Comparison of ENCODE assay signal across 1 cellular context in genomic region chr11:93512965-93513667, GRCh38.
TF ChIP-seq lines count a peak whose summit lies in the region.

No MANE protein-coding gene starts in this region.

TF ChIP-seq in GM12878, 131 proteins besides CTCF, POLR2A, EP300 and RAD21 (continued from another document and continues in another):
- no peak for TF ChIP-seq ZBTB11 (CRISPR knock-in tag; IDR thresholded peaks at IDR 0.05)
- TF ChIP-seq KLF5 (IDR thresholded peaks at IDR 0.05; ENCODE audit: partially characterized antibody): no peak
- TF ChIP-seq RBBP5 (conservative IDR thresholded peaks at IDR 0.05): no peak
- no peak for TF ChIP-seq REST (IDR thresholded peaks at IDR 0.05; ENCODE audit: low read depth, low read length)
- 0 out of 2 replicates have a peak, but pooled peaks have one; percentile 4 for TF ChIP-seq NR2C1 (IDR thresholded peaks at IDR 0.05)
- peak; percentile 46 for TF ChIP-seq ATF7 (IDR thresholded peaks at IDR 0.05; ENCODE audit: low read depth)
- TF ChIP-seq RCOR1 (conservative IDR thresholded peaks at IDR 0.05; ENCODE audit: low read depth, low read length): no peak
- no peak for TF ChIP-seq TCF3 (IDR thresholded peaks at IDR 0.05; ENCODE audit: borderline replicate concordance, insufficient read depth, low read depth, low read length)
- TF ChIP-seq BACH1 (IDR thresholded peaks at IDR 0.05; ENCODE audit: borderline replicate concordance): no peak; the same call in 1 of the 2 replicates
- TF ChIP-seq ZBTB33 (IDR thresholded peaks at IDR 0.05): no peak
- TF ChIP-seq BCL11A (IDR thresholded peaks at IDR 0.05; ENCODE audit: low read depth, low read length): peak; percentile 63; the same call in 1 of the 2 replicates
- TF ChIP-seq STAT3 (IDR thresholded peaks at IDR 0.05; ENCODE audit: low read depth, low read length): no peak
- no peak for TF ChIP-seq PBX3 (IDR thresholded peaks at IDR 0.05; ENCODE audit: insufficient replicate concordance, low read depth, low read length)
- TF ChIP-seq PKNOX1 (IDR thresholded peaks at IDR 0.05): no peak
- peak; percentile 48; the same call in 1 of the 2 replicates for TF ChIP-seq NBN (IDR thresholded peaks at IDR 0.05)
- TF ChIP-seq ZNF274 (IDR thresholded peaks at IDR 0.05; ENCODE audit: insufficient read depth, insufficient read length): no peak
- TF ChIP-seq PML (IDR thresholded peaks at IDR 0.05; ENCODE audit: low read length): no peak
- TF ChIP-seq SP1 (IDR thresholded peaks at IDR 0.05; ENCODE audit: low read depth, low read length): no peak
- no peak for TF ChIP-seq ZNF24 (IDR thresholded peaks at IDR 0.05)
- TF ChIP-seq ZSCAN29 (IDR thresholded peaks at IDR 0.05): no peak
- no peak for TF ChIP-seq MEF2B (IDR thresholded peaks at IDR 0.05; ENCODE audit: partially characterized antibody, poor library complexity, severe bottlenecking)
- no peak for TF ChIP-seq E4F1 (IDR thresholded peaks at IDR 0.05; ENCODE audit: borderline replicate concordance, partially characterized antibody)
- TF ChIP-seq POLR2AphosphoS5 (IDR thresholded peaks at IDR 0.05; ENCODE audit: low read length): no peak
- TF ChIP-seq ZNF384 (IDR thresholded peaks at IDR 0.05; ENCODE audit: borderline replicate concordance, low read depth, low read length): no peak
- TF ChIP-seq RELB (IDR thresholded peaks at IDR 0.05; ENCODE audit: low read depth): peak; percentile 27; the same call in 1 of the 2 replicates
- TF ChIP-seq PAX5 (IDR thresholded peaks at IDR 0.05; ENCODE audit: borderline replicate concordance, low read depth, low read length): no peak
- no peak; the same call in 1 of the 2 replicates for TF ChIP-seq JUNB (IDR thresholded peaks at IDR 0.05)
- TF ChIP-seq CBX5 (IDR thresholded peaks at IDR 0.05; ENCODE audit: low read depth): no peak
- no peak for TF ChIP-seq SREBF2 (IDR thresholded peaks at IDR 0.05; ENCODE audit: low read length)
- no peak for TF ChIP-seq BRCA1 (IDR thresholded peaks at IDR 0.05; ENCODE audit: low read depth, low read length)
- no peak for TF ChIP-seq JUND (IDR thresholded peaks at IDR 0.05; ENCODE audit: low read depth, low read length)
- peak; percentile 95 for TF ChIP-seq NR2F1 (conservative IDR thresholded peaks at IDR 0.05)
- TF ChIP-seq IKZF2 (IDR thresholded peaks at IDR 0.05): peak; percentile 48 to 50; a peak in 2 of 4 replicates
- no peak for TF ChIP-seq GATAD2B (conservative IDR thresholded peaks at IDR 0.05; ENCODE audit: low read depth)
- TF ChIP-seq MTA2 (IDR thresholded peaks at IDR 0.05; ENCODE audit: low read depth): peak; percentile 74; the same call in 1 of the 2 replicates
- no peak for TF ChIP-seq SIX5 (IDR thresholded peaks at IDR 0.05; ENCODE audit: low read depth, low read length, severe bottlenecking)
- TF ChIP-seq FOXK2 (IDR thresholded peaks at IDR 0.05): no peak
- TF ChIP-seq IRF3 (IDR thresholded peaks at IDR 0.05): no peak
- TF ChIP-seq GABPA (IDR thresholded peaks at IDR 0.05; ENCODE audit: low read depth): no peak
- peak; percentile 44 for TF ChIP-seq NFIC (IDR thresholded peaks at IDR 0.05; ENCODE audit: low read depth, low read length)
- TF ChIP-seq USF1 (IDR thresholded peaks at IDR 0.05; ENCODE audit: borderline replicate concordance, extremely low read length, insufficient read depth, low read depth, low read length): no peak
- no peak for TF ChIP-seq MLLT1 (IDR thresholded peaks at IDR 0.05)
- no peak for TF ChIP-seq STAT1 (conservative IDR thresholded peaks at IDR 0.05)
- no peak for TF ChIP-seq CHD1 (IDR thresholded peaks at IDR 0.05; ENCODE audit: low read depth, low read length)
- TF ChIP-seq WRNIP1 (IDR thresholded peaks at IDR 0.05; ENCODE audit: borderline replicate concordance, low read depth, low read length): no peak
- no peak for TF ChIP-seq CREB1 (IDR thresholded peaks at IDR 0.05; ENCODE audit: low read depth)
- peak; percentile 52 for TF ChIP-seq IKZF1 (conservative IDR thresholded peaks at IDR 0.05)
- TF ChIP-seq CEBPB (IDR thresholded peaks at IDR 0.05; ENCODE audit: borderline replicate concordance in 1 of 2, low read depth in 2 of 2, low read length in 2 of 2): no peak
- TF ChIP-seq MYB (IDR thresholded peaks at IDR 0.05; ENCODE audit: borderline replicate concordance, low read depth, low read length): no peak
